ENCODE assay signal across 11 cellular contexts in the genomic region with DNA sequence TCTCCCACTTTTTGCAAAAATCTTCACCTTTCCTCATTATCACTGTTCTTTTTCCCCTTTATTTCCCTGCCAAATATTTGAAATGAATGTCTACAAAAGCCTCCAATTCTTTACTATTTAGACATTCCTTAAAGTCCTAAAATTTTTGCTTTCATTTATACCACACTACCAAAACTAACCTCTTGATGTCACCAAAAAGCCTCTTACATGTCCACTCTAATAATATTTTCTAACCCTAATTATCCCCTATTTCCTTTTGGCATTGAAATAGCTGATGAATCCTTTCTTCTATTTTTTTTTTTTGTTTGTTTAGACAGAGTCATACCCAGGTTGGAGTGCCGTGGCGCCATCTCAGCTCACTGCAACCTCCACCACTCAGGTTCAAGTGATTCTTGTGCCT. TPM values are rescaled to one million over a fixed set of nuclear protein-coding genes. Genes with fewer than 3 reads are reported as not detected.
A peak's percentile ranks its signal among the peaks of the same experiment; 100 is the strongest.
DNase-seq lines count a peak whose midpoint lies in the region; ATAC-seq and TF ChIP-seq lines count a peak whose summit lies in the region.
"Had no signal": no experiment of that assay in that cellular context is flagged by ENCODE, and none has a peak within 500 bp of the region (broad histone marks: within the 10 kb centered on the region; RNA-seq: fewer than 3 reads in every experiment).

No MANE protein-coding gene starts in this region.

- H3K4me3 ChIP-seq in Peyer's patch, result no peak overlapping the region
- H3K4me3 ChIP-seq: psoas muscle had no signal

- no peaks in the 10 kb centered on the region for H3K4me1 ChIP-seq in Peyer's patch

- TF ChIP-seq POLR2A in Peyer's patch (IDR thresholded peaks at IDR 0.05), result no peak

- H3K27ac ChIP-seq in Peyer's patch, result no peak overlapping the region
- H3K27ac ChIP-seq: psoas muscle had no signal

- no peaks in the 10 kb centered on the region for H3K36me3 ChIP-seq in Peyer's patch

- H3K27me3 ChIP-seq in Peyer's patch, result no peaks in the 10 kb centered on the region

- TF ChIP-seq CTCF in LNCAP (IDR thresholded peaks at IDR 0.05), result peak; percentile 47; the same call in 1 of the 2 replicates
- TF ChIP-seq CTCF in Peyer's patch (IDR thresholded peaks at IDR 0.05), result peak in 1 of 6 experiments; percentile 4

- DNase-seq in DMS 273 (lab: John Stamatoyannopoulos, UW; ENCODE audit: unreplicated experiment) (peak; percentile 6), DMS 273 treated with DMSO at 0.1 percent for 48 hours (lab: John Stamatoyannopoulos, UW) (no peak), astrocyte of the hippocampus (ENCODE audit: low read depth, low spot score) (peak; percentile 11), lung microvascular endothelial cell (ENCODE audit: low read depth in 2 of 2) (peak; percentile 6 to 12), Peyer's patch (no peak), NCI-H524 treated with DMSO at 0.1 percent for 48 hours (lab: John Stamatoyannopoulos, UW) (no peak)
- DNase-seq: 8988T, psoas muscle, Right ventricle myocardium superior had no signal

- no peaks in the 10 kb centered on the region for H3K9me3 ChIP-seq in Peyer's patch
- H3K9me3 ChIP-seq: psoas muscle had no signal

- ATAC-seq in HG03097 (IDR thresholded peaks at IDR 0.05; ENCODE audit: low FRiP score, unreplicated experiment), result no peak
- ATAC-seq: psoas muscle had no signal

RNA-seq across cellular contexts. Expression of a gene that starts 32.3 kb away (rescaled TPM):
- total RNA-seq in lung microvascular endothelial cell, result 0.20 and 0.44 TPM in 2 replicates
- under 1 TPM in 1 of 4 donors, not detected in 3; 0.80 TPM for total RNA-seq in Peyer's patch

RNA-seq across cellular contexts. Expression of a gene that starts 38.5 kb away (rescaled TPM):
- total RNA-seq in lung microvascular endothelial cell (5.0 and 8.3 TPM in 2 replicates), Peyer's patch (10 to 100 TPM; 22.2 to 24.7 (median 22.7) TPM)

RNA-seq across cellular contexts. Expression of a gene that starts 50.4 kb away (rescaled TPM):
- total RNA-seq in lung microvascular endothelial cell (2.0 and 3.4 TPM in 2 replicates), Peyer's patch (10 to 100 TPM; 10.2 to 16.5 (median 12.4) TPM)

Comparison
In these comparisons a context has a peak if more than half of its experiments do, and no peak if none do; other contexts are left out.
1. DNase-seq: peak in DMS 273 (single experiment), astrocyte of the hippocampus (single experiment) and lung microvascular endothelial cell (2 of 2); none in DMS 273 treated with DMSO at 0.1 percent for 48 hours (single experiment), Peyer's patch (0 of 3) and NCI-H524 treated with DMSO at 0.1 percent for 48 hours (single experiment).